21 cellular contexts compared by ENCODE assay signal in genomic region chr16:27840311-27841060, GRCh38.
DNase-seq lines count a peak whose midpoint lies in the region; ATAC-seq and TF ChIP-seq lines count a peak whose summit lies in the region.
"Had no signal": no experiment of that assay in that cellular context is flagged by ENCODE, and none has a peak within 500 bp of the region (broad histone marks: within the 10 kb centered on the region; RNA-seq: fewer than 3 reads in every experiment).

No MANE protein-coding gene starts in this region.

- H3K4me3 ChIP-seq in BLaER1 = no peak overlapping the region
- H3K4me3 ChIP-seq in HEK293 (ENCODE audit: low read depth, low read length) = no peak overlapping the region
- no peak overlapping the region for H3K4me3 ChIP-seq in endodermal cell (ENCODE audit: low read length)
- H3K4me3 ChIP-seq in thyroid gland (replicated peaks in 1 of 3) = no peak overlapping the region
- no peak overlapping the region for H3K4me3 ChIP-seq in OCI-LY7 (ENCODE audit: low read depth, low read length, poor library complexity, severe bottlenecking)
- H3K4me3 ChIP-seq: A549, GM23338, PC-9, SJCRH30 had no signal

- DNase-seq in endodermal cell (peak; percentile 31), sciatic nerve (ENCODE audit: low spot score) (peak; percentile 34), RWPE1 (ENCODE audit: low spot score) (no peak), thyroid gland (no peak), progenitor cell of endocrine pancreas (ENCODE audit: low spot score, unreplicated experiment) (no peak), OCI-LY7 (ENCODE audit: low spot score) (no peak)
- DNase-seq: CD8-positive, alpha-beta memory T cell; DMS53; HFFc6; MV-4-11; NCI-H1694 treated with DMSO at 0.1 percent for 48 hours; NCI-H2227 treated with DMSO at 0.1 percent for 48 hours; NCI-H524; NCI-H82; PC-9; SJCRH30 had no signal

- peaks cover 9% of the 10 kb centered on the region for H3K27me3 Mint-ChIP-seq in endodermal cell (ENCODE audit: insufficient read depth)
- H3K27me3 Mint-ChIP-seq in progenitor cell of endocrine pancreas = peaks cover 10% of the 10 kb centered on the region

- H3K27ac ChIP-seq in BLaER1 = no peak overlapping the region
- no peak overlapping the region for H3K27ac ChIP-seq in HEK293 (ENCODE audit: extremely low read depth, low read depth, low read length)
- no peak overlapping the region for H3K27ac ChIP-seq in endodermal cell (ENCODE audit: low read depth, low read length)
- no peak overlapping the region for H3K27ac ChIP-seq in RWPE1
- no peak overlapping the region for H3K27ac ChIP-seq in thyroid gland
- H3K27ac ChIP-seq in OCI-LY7 (ENCODE audit: low read depth, low read length, poor library complexity, severe bottlenecking) = no peak overlapping the region
- H3K27ac ChIP-seq: A549, KMS-11, PC-9, SJCRH30 had no signal

- no peak overlapping the region for H3K27ac Mint-ChIP-seq in endodermal cell
- H3K27ac Mint-ChIP-seq in progenitor cell of endocrine pancreas = no peak overlapping the region
- H3K27ac Mint-ChIP-seq: CD8-positive, alpha-beta memory T cell; GM23338; HFFc6 had no signal

- H3K4me1 Mint-ChIP-seq in endodermal cell (peaks cover 3% of the 10 kb centered on the region), progenitor cell of endocrine pancreas (ENCODE audit: low read depth) (no peaks in the 10 kb centered on the region)
- H3K4me1 Mint-ChIP-seq: CD8-positive, alpha-beta memory T cell had no signal

- H3K4me2 ChIP-seq in BLaER1 (peak overlapping the region; percentile 87), OCI-LY7 (ENCODE audit: low read length) (no peak overlapping the region)
- H3K4me2 ChIP-seq: A549, GM23338, KMS-11, PC-9 had no signal

- H3K4me3 Mint-ChIP-seq in endodermal cell (no peak overlapping the region), progenitor cell of endocrine pancreas (ENCODE audit: low read depth) (no peak overlapping the region)
- H3K4me3 Mint-ChIP-seq: CD8-positive, alpha-beta memory T cell; GM23338; HFFc6 had no signal

- H3K36me3 ChIP-seq in BLaER1 = no peaks in the 10 kb centered on the region
- H3K36me3 ChIP-seq in HEK293 (ENCODE audit: control insufficient read depth in 2 of 2, insufficient read depth in 1 of 2, low read length in 2 of 2) = no peaks in the 10 kb centered on the region
- H3K36me3 ChIP-seq in endodermal cell (ENCODE audit: control insufficient read depth, insufficient read depth, low read length) = no peaks in the 10 kb centered on the region
- H3K36me3 ChIP-seq in thyroid gland = no peaks in the 10 kb centered on the region
- no peaks in the 10 kb centered on the region for H3K36me3 ChIP-seq in OCI-LY7 (ENCODE audit: insufficient read depth, low read length)
- H3K36me3 ChIP-seq: SJCRH30 had no signal

- no peak overlapping the region for H3K9ac ChIP-seq in BLaER1
- H3K9ac ChIP-seq in endodermal cell (ENCODE audit: extremely low read depth, low read length, poor library complexity, severe bottlenecking) = no peak overlapping the region
- H3K9ac ChIP-seq: KMS-11 had no signal

- POLR2A ChIA-PET in HEK293 (lab: Yijun Ruan, JAX) (no interaction called here), RWPE1 (lab: Yijun Ruan, JAX; ENCODE audit: low non-redundant PET) (no interaction called here), OCI-LY7 (lab: Charles Lee) (no interaction called here)

- H3K79me2 ChIP-seq in OCI-LY7 (ENCODE audit: insufficient read depth, low read depth, low read length) = no peaks in the 10 kb centered on the region

- CTCF ChIA-PET in HEK293 (lab: Yijun Ruan, JAX) = interaction anchor here (1.1 kb wide), 2 partner anchors 11 to 18 kb away, joined by 3 read pairs; no protein-coding TSS in a partner anchor
- CTCF ChIA-PET in RWPE1 (lab: Yijun Ruan, JAX) = no interaction called here
- CTCF ChIA-PET in OCI-LY7 (lab: Charles Lee; ENCODE audit: unreplicated experiment) = no interaction called here

- H3K27me3 ChIP-seq in BLaER1 (0 out of 2 replicates have a peak, but pooled peaks cover 6% of the 10 kb centered on the region), endodermal cell (ENCODE audit: control insufficient read depth, insufficient read depth, low read length, poor library complexity, severe bottlenecking) (peaks cover 8% of the 10 kb centered on the region), thyroid gland (no peaks in the 10 kb centered on the region)
- H3K27me3 ChIP-seq: SJCRH30 had no signal

- H3K9me3 ChIP-seq in BLaER1 (no peaks in the 10 kb centered on the region), HEK293 (ENCODE audit: control insufficient read depth, insufficient read depth, low read depth, low read length) (no peaks in the 10 kb centered on the region), endodermal cell (ENCODE audit: control insufficient read depth, low read length) (no peaks in the 10 kb centered on the region), thyroid gland (no peaks in the 10 kb centered on the region), OCI-LY7 (ENCODE audit: low read length) (no peaks in the 10 kb centered on the region)
- H3K9me3 ChIP-seq: A549, SJCRH30 had no signal

- no peak for TF ChIP-seq POLR2A in thyroid gland (IDR thresholded peaks at IDR 0.05)

- H3K36me3 Mint-ChIP-seq in endodermal cell (ENCODE audit: low read depth) (no peaks in the 10 kb centered on the region), progenitor cell of endocrine pancreas (ENCODE audit: insufficient read depth) (no peaks in the 10 kb centered on the region)
- H3K36me3 Mint-ChIP-seq: CD8-positive, alpha-beta memory T cell had no signal

- H4K20me1 ChIP-seq in BLaER1 (peaks cover 20% of the 10 kb centered on the region; the same call in 1 of the 2 replicates), OCI-LY7 (ENCODE audit: insufficient read depth, low read length) (no peaks in the 10 kb centered on the region)

- no peak for ATAC-seq in sciatic nerve
- ATAC-seq: A549, GM23338 had no signal

- WGBS in endodermal cell (ENCODE audit: insufficient coverage in 1 of 2, insufficient read length in 1 of 2), 2 experiments = 77 to 81% methylated on average over 9 to 17 of the region's 18 CpGs
- WGBS in thyroid gland, 2 donors = 75 to 85% methylated on average over 12 to 18 of the region's 18 CpGs

- TF ChIP-seq CTCF in HEK293 (tag by site-specific recombination; IDR thresholded peaks at IDR 0.05) (no peak), endodermal cell (conservative IDR thresholded peaks at IDR 0.05) (no peak), RWPE1 (conservative IDR thresholded peaks at IDR 0.05; ENCODE audit: low read depth) (no peak), thyroid gland (IDR thresholded peaks at IDR 0.05) (no peak), progenitor cell of endocrine pancreas (IDR thresholded peaks at IDR 0.05; ENCODE audit: unreplicated experiment) (no peak), OCI-LY7 (conservative IDR thresholded peaks at IDR 0.05; ENCODE audit: low read length) (no peak)

- intact Hi-C loops in sciatic nerve (cut with DNase I) (no loop called here), thyroid gland (cut with DNase I) (no loop called here), OCI-LY7 (cut with micrococcal nuclease; ENCODE audit: unreplicated experiment) (no loop called here)

- H3K9me3 Mint-ChIP-seq in endodermal cell = no peaks in the 10 kb centered on the region
- H3K9me3 Mint-ChIP-seq in progenitor cell of endocrine pancreas (ENCODE audit: low read depth) = peaks cover 5% of the 10 kb centered on the region
- H3K9me3 Mint-ChIP-seq: GM23338, HFFc6 had no signal

- H2AFZ ChIP-seq in OCI-LY7 (ENCODE audit: low read length) = no peak overlapping the region
- H2AFZ ChIP-seq: GM23338, PC-9 had no signal

- H3K9me2 ChIP-seq in OCI-LY7 (ENCODE audit: insufficient read depth, low read length) = no peaks in the 10 kb centered on the region

- no TSS peak for BruUV-seq in OCI-LY7 (replicated peaks; lab: Mats Ljungman, UMichigan)

- H3K4me1 ChIP-seq in BLaER1 = peaks cover 64% of the 10 kb centered on the region
- no peaks in the 10 kb centered on the region for H3K4me1 ChIP-seq in HEK293 (ENCODE audit: control insufficient read depth, insufficient read depth, low read length)
- no peaks in the 10 kb centered on the region for H3K4me1 ChIP-seq in endodermal cell (ENCODE audit: control insufficient read depth, insufficient read depth, low read length)
- H3K4me1 ChIP-seq in thyroid gland = peaks cover 0 to 7% of the 10 kb centered on the region in 2 donors
- H3K4me1 ChIP-seq in OCI-LY7 (ENCODE audit: insufficient read depth, low read length, poor library complexity, severe bottlenecking) = no peaks in the 10 kb centered on the region
- H3K4me1 ChIP-seq: A549, SJCRH30 had no signal

TF ChIP-seq in HEK293, 187 proteins besides CTCF, POLR2A, EP300 and RAD21:
- TF ChIP-seq ZIC2 (tag by site-specific recombination; IDR thresholded peaks at IDR 0.05) (peak; percentile 71), ZNF48 (tag by site-specific recombination; IDR thresholded peaks at IDR 0.05) (no peak)

Comparison
In these comparisons a context has a peak if more than half of its experiments do, and no peak if none do; other contexts are left out.
1. DNase-seq: peak in endodermal cell (single experiment) and sciatic nerve (single experiment); none in RWPE1 (single experiment), thyroid gland (0 of 2), progenitor cell of endocrine pancreas (single experiment) and OCI-LY7 (single experiment).